In genomic region chr1:24828887-24829192, GRCh38 we compare ENCODE assay signal across 14 cellular contexts.
DNase-seq lines count a peak whose midpoint lies in the region; ATAC-seq, FAIRE-seq and TF ChIP-seq lines count a peak whose summit lies in the region.
"Had no signal": no experiment of that assay in that cellular context is flagged by ENCODE, and none has a peak within 500 bp of the region (broad histone marks: within the 10 kb centered on the region; RNA-seq: fewer than 3 reads in every experiment).

No MANE protein-coding gene starts in this region.

- no peaks in the 10 kb centered on the region for H3K9me3 ChIP-seq in ascending aorta
- H3K9me3 ChIP-seq in gastrocnemius medialis = no peaks in the 10 kb centered on the region
- H3K9me3 ChIP-seq: MG63 had no signal

- no peak for TF ChIP-seq POLR2A in GM12891 (IDR thresholded peaks at IDR 0.05; ENCODE audit: low read depth, low read length)
- no peak for TF ChIP-seq POLR2A in gastrocnemius medialis (IDR thresholded peaks at IDR 0.05)

- H3K36me3 Mint-ChIP-seq in T-helper 2 cell treated with Interferon-gamma antibody and Interleukin-4, amounts not matched to agents 5 μg/mL and 100 μg/mL, for 36 hours (ENCODE audit: low read depth) = peaks cover 1% of the 10 kb centered on the region
- H3K36me3 Mint-ChIP-seq: T-cell had no signal

- H3K4me1 Mint-ChIP-seq in T-helper 2 cell treated with Interferon-gamma antibody and Interleukin-4, amounts not matched to agents 5 μg/mL and 100 μg/mL, for 36 hours (ENCODE audit: low read depth) = peaks cover 9% of the 10 kb centered on the region
- H3K4me1 Mint-ChIP-seq: activated CD4-positive, alpha-beta T cell treated with anti-CD3 and anti-CD28 coated beads, Interleukin-2, amount 10 ng/mL, durations not matched to agents 7 days and 5 days; T-cell had no signal

- no peak overlapping the region for H3K27ac Mint-ChIP-seq in T-helper 2 cell treated with Interferon-gamma antibody and Interleukin-4, amounts not matched to agents 5 μg/mL and 100 μg/mL, for 36 hours
- H3K27ac Mint-ChIP-seq: activated CD4-positive, alpha-beta T cell treated with anti-CD3 and anti-CD28 coated beads, Interleukin-2, amount 10 ng/mL, durations not matched to agents 7 days and 5 days; T-cell had no signal

- H3K36me3 ChIP-seq in ascending aorta = no peaks in the 10 kb centered on the region
- H3K36me3 ChIP-seq in gastrocnemius medialis = no peaks in the 10 kb centered on the region

- no peaks in the 10 kb centered on the region for H3K27me3 Mint-ChIP-seq in T-helper 2 cell treated with Interferon-gamma antibody and Interleukin-4, amounts not matched to agents 5 μg/mL and 100 μg/mL, for 36 hours (ENCODE audit: low read depth)
- H3K27me3 Mint-ChIP-seq: activated CD4-positive, alpha-beta T cell treated with anti-CD3 and anti-CD28 coated beads, Interleukin-2, amount 10 ng/mL, durations not matched to agents 7 days and 5 days had no signal

- no peaks in the 10 kb centered on the region for H3K9me3 Mint-ChIP-seq in T-helper 2 cell treated with Interferon-gamma antibody and Interleukin-4, amounts not matched to agents 5 μg/mL and 100 μg/mL, for 36 hours
- H3K9me3 Mint-ChIP-seq: activated CD4-positive, alpha-beta T cell treated with anti-CD3 and anti-CD28 coated beads, Interleukin-2, amount 10 ng/mL, durations not matched to agents 7 days and 5 days; mesothelial cell of epicardium; T-cell had no signal

- H3K4me3 Mint-ChIP-seq in T-helper 2 cell treated with Interferon-gamma antibody and Interleukin-4, amounts not matched to agents 5 μg/mL and 100 μg/mL, for 36 hours = no peak overlapping the region
- H3K4me3 Mint-ChIP-seq: activated CD4-positive, alpha-beta T cell treated with anti-CD3 and anti-CD28 coated beads, Interleukin-2, amount 10 ng/mL, durations not matched to agents 7 days and 5 days; mesothelial cell of epicardium; T-cell had no signal

- H3K4me1 ChIP-seq in ascending aorta = peaks cover 4 to 59% of the 10 kb centered on the region in 2 donors
- H3K4me1 ChIP-seq in gastrocnemius medialis = peaks cover 0 to 25% of the 10 kb centered on the region in 2 donors

- no peaks in the 10 kb centered on the region for H3K27me3 ChIP-seq in ascending aorta
- H3K27me3 ChIP-seq in gastrocnemius medialis = no peaks in the 10 kb centered on the region
- H3K27me3 ChIP-seq: MG63 had no signal

- H3K4me3 ChIP-seq in ascending aorta (no peak overlapping the region), gastrocnemius medialis (no peak overlapping the region)
- H3K4me3 ChIP-seq: MG63 had no signal

- in situ Hi-C loops in gastrocnemius medialis (cut with MboI; ENCODE audit: low sequenced_read_pairs in 4 of 4) = no loop called here

- intact Hi-C loops in ascending aorta (cut with DNase I) (loop anchor here (5.0 kb wide), 1 partner anchor 82 kb away; the partner anchor contains the start of gene CLIC4), gastrocnemius medialis (cut with DNase I; ENCODE audit: low total_unique reads) (loop anchor here (5.0 kb wide), 1 partner anchor 62 kb away; no protein-coding TSS in a partner anchor)

- DNase-seq in GM12891 (ENCODE audit: insufficient read length, low spot score) = no peak
- DNase-seq in NCI-H1436 treated with DMSO at 0.1 percent for 48 hours (lab: John Stamatoyannopoulos, UW) = peak; percentile 97
- DNase-seq in ascending aorta (ENCODE audit: low spot score in 2 of 2) = no peak
- DNase-seq in gastrocnemius medialis = no peak
- no peak for DNase-seq in activated CD4-positive, alpha-beta T cell treated with anti-CD3 and anti-CD28 coated beads, Interleukin-2, amount 50 U/mL, for 48 hours
- DNase-seq in T-helper 2 cell treated with Interferon-gamma antibody and Interleukin-4, amounts not matched to agents 5 μg/mL and 100 μg/mL, for 36 hours (ENCODE audit: low spot score) = no peak
- DNase-seq: activated CD4-positive, alpha-beta T cell treated with anti-CD3 and anti-CD28 coated beads, Interleukin-2, amount 10 ng/mL, durations not matched to agents 7 days and 5 days; activated effector memory CD4-positive, alpha-beta T cell treated with anti-CD3 and anti-CD28 coated beads, Interleukin-2, amount 50 U/mL, for 16 hours; MG63; substantia nigra; T-cell had no signal

- peak; percentile 38 for FAIRE-seq in GM12891 (lab: Jason Lieb, UNC)
- FAIRE-seq: bronchial epithelial cell had no signal

- TF ChIP-seq CTCF in ascending aorta (IDR thresholded peaks at IDR 0.05) = no peak
- no peak for TF ChIP-seq CTCF in gastrocnemius medialis (IDR thresholded peaks at IDR 0.05 in 4 of 5, conservative IDR thresholded peaks at IDR 0.05 in 1 of 5)

- H3K27ac ChIP-seq in ascending aorta = peak overlapping the region; percentile 46 to 53
- peak overlapping the region in 3 of 4 donors; percentile 14 to 38 (median 30) for H3K27ac ChIP-seq in gastrocnemius medialis

- no peak for ATAC-seq in gastrocnemius medialis
- no peak for ATAC-seq in HG03097 (IDR thresholded peaks at IDR 0.05; ENCODE audit: low FRiP score, unreplicated experiment)
- ATAC-seq: T-cell had no signal

TF ChIP-seq in GM12891, 5 proteins besides CTCF, POLR2A, EP300 and RAD21:
- no peak for TF ChIP-seq POU2F2 (IDR thresholded peaks at IDR 0.05; ENCODE audit: low read depth, low read length)
- no peak for TF ChIP-seq PAX5 (IDR thresholded peaks at IDR 0.05; ENCODE audit: insufficient read depth, low read length, severe bottlenecking)
